12 cellular contexts compared by ENCODE assay signal in genomic region chr1:30977511-30977910, GRCh38.
DNase-seq lines count a peak whose midpoint lies in the region; ATAC-seq, FAIRE-seq and TF ChIP-seq lines count a peak whose summit lies in the region.
"Had no signal": no experiment of that assay in that cellular context is flagged by ENCODE, and none has a peak within 500 bp of the region (broad histone marks: within the 10 kb centered on the region; RNA-seq: fewer than 3 reads in every experiment).

No MANE protein-coding gene starts in this region.

- H3K27me3 ChIP-seq in BLaER1 treated with 17β-estradiol and CSF1 and Interleukin-3, amounts not matched to agents 10 nM and 100 nM, result no peaks in the 10 kb centered on the region
- H3K27me3 ChIP-seq in neural progenitor cell, result no peaks in the 10 kb centered on the region

- BruUV-seq in OCI-LY7 (replicated peaks; lab: Mats Ljungman, UMichigan), result no TSS peak

- CTCF ChIA-PET in OCI-LY7 (lab: Charles Lee; ENCODE audit: unreplicated experiment), result no interaction called here

- ATAC-seq in GM18511 (IDR thresholded peaks at IDR 0.05; ENCODE audit: unreplicated experiment), result no peak

- no peaks in the 10 kb centered on the region for H3K9me3 Mint-ChIP-seq in activated naive CD8-positive, alpha-beta T cell (ENCODE audit: low read depth)
- H3K9me3 Mint-ChIP-seq in neural progenitor cell, result no peaks in the 10 kb centered on the region

- H3K36me3 Mint-ChIP-seq in activated naive CD8-positive, alpha-beta T cell, result peaks cover 11% of the 10 kb centered on the region
- H3K36me3 Mint-ChIP-seq in neural progenitor cell, result peaks cover 40% of the 10 kb centered on the region

- POLR2A ChIA-PET in OCI-LY7 (lab: Charles Lee), result interaction anchor here (0.8 kb wide), 1 partner anchor 16 kb away, joined by 3 read pairs; no protein-coding TSS in a partner anchor

- H3K4me2 ChIP-seq in BLaER1 treated with 17β-estradiol and CSF1 and Interleukin-3, amounts not matched to agents 10 nM and 100 nM, result peak overlapping the region; percentile 21 to 85 (median 63)
- H3K4me2 ChIP-seq in neural progenitor cell, result no peak overlapping the region
- no peak overlapping the region for H3K4me2 ChIP-seq in OCI-LY7 (ENCODE audit: low read length)

- H3K4me1 Mint-ChIP-seq in activated naive CD8-positive, alpha-beta T cell (ENCODE audit: low read depth), result peaks cover 42% of the 10 kb centered on the region
- peaks cover 3% of the 10 kb centered on the region for H3K4me1 Mint-ChIP-seq in neural progenitor cell

- H3K79me2 ChIP-seq in neural progenitor cell (ENCODE audit: low read depth) (peaks cover 100% of the 10 kb centered on the region), OCI-LY7 (ENCODE audit: insufficient read depth, low read depth, low read length) (peaks cover 20% of the 10 kb centered on the region; the same call in 1 of the 2 replicates)

- TF ChIP-seq POLR2A in GM12891 (IDR thresholded peaks at IDR 0.05; ENCODE audit: low read depth, low read length), result no peak

- H4K20me1 ChIP-seq in BLaER1 treated with 17β-estradiol and CSF1 and Interleukin-3, amounts not matched to agents 10 nM and 100 nM, result peaks cover 26 to 98% (median 93%) of the 10 kb centered on the region in 11 experiments; a peak in 19 of 22 replicates
- H4K20me1 ChIP-seq in neural progenitor cell (ENCODE audit: low read depth) (peaks cover 97% of the 10 kb centered on the region), OCI-LY7 (ENCODE audit: insufficient read depth, low read length) (peaks cover 11% of the 10 kb centered on the region)

- H3K27me3 Mint-ChIP-seq in activated naive CD8-positive, alpha-beta T cell, result no peaks in the 10 kb centered on the region
- H3K27me3 Mint-ChIP-seq in neural progenitor cell (ENCODE audit: insufficient read depth, low read depth), result no peaks in the 10 kb centered on the region

- no peaks in the 10 kb centered on the region for H3K9me3 ChIP-seq in BLaER1 treated with 17β-estradiol and CSF1 and Interleukin-3, amounts not matched to agents 10 nM and 100 nM (replicated peaks in 1 of 11)
- H3K9me3 ChIP-seq in neural progenitor cell (ENCODE audit: low read depth) (no peaks in the 10 kb centered on the region), OCI-LY7 (ENCODE audit: low read length) (no peaks in the 10 kb centered on the region)

- H3K4me1 ChIP-seq in BLaER1 treated with 17β-estradiol and CSF1 and Interleukin-3, amounts not matched to agents 10 nM and 100 nM, result peaks cover 51 to 78% (median 56%) of the 10 kb centered on the region in 10 experiments
- H3K4me1 ChIP-seq in neural progenitor cell (peaks cover 3% of the 10 kb centered on the region), OCI-LY7 (ENCODE audit: insufficient read depth, low read length, poor library complexity, severe bottlenecking) (peaks cover 20% of the 10 kb centered on the region)

- H3K27ac ChIP-seq in BLaER1 treated with 17β-estradiol and CSF1 and Interleukin-3, amounts not matched to agents 10 nM and 100 nM, result peak overlapping the region in 9 of 11 experiments; percentile 0 to 81 (median 23); a peak in 12 of 22 replicates
- H3K27ac ChIP-seq in neural progenitor cell, result peak overlapping the region; percentile 8
- no peak overlapping the region for H3K27ac ChIP-seq in OCI-LY7 (ENCODE audit: low read depth, low read length, poor library complexity, severe bottlenecking)

- peaks cover 57 to 100% (median 92%) of the 10 kb centered on the region in 11 experiments for H3K36me3 ChIP-seq in BLaER1 treated with 17β-estradiol and CSF1 and Interleukin-3, amounts not matched to agents 10 nM and 100 nM
- H3K36me3 ChIP-seq in neural progenitor cell (peaks cover 20% of the 10 kb centered on the region), OCI-LY7 (ENCODE audit: insufficient read depth, low read length) (peaks cover 91% of the 10 kb centered on the region)

- no peak overlapping the region for H3K4me3 ChIP-seq in BLaER1 treated with 17β-estradiol and CSF1 and Interleukin-3, amounts not matched to agents 10 nM and 100 nM
- no peak overlapping the region for H3K4me3 ChIP-seq in neural progenitor cell
- no peak overlapping the region for H3K4me3 ChIP-seq in OCI-LY7 (ENCODE audit: low read depth, low read length, poor library complexity, severe bottlenecking)

- peak; percentile 9 for FAIRE-seq in GM12891 (lab: Jason Lieb, UNC)

- intact Hi-C loops in OCI-LY7 (cut with micrococcal nuclease; ENCODE audit: unreplicated experiment), result no loop called here

- no peak overlapping the region for H3K4me3 Mint-ChIP-seq in activated naive CD8-positive, alpha-beta T cell
- no peak overlapping the region for H3K4me3 Mint-ChIP-seq in neural progenitor cell

- H3K9ac ChIP-seq in BLaER1 treated with 17β-estradiol and CSF1 and Interleukin-3, amounts not matched to agents 10 nM and 100 nM, result no peak overlapping the region
- no peak overlapping the region for H3K9ac ChIP-seq in neural progenitor cell

- no peak for TF ChIP-seq CTCF in neural progenitor cell (IDR thresholded peaks at IDR 0.05)
- TF ChIP-seq CTCF in OCI-LY7 (conservative IDR thresholded peaks at IDR 0.05; ENCODE audit: low read length), result no peak

- no peaks in the 10 kb centered on the region for H3K9me2 ChIP-seq in OCI-LY7 (ENCODE audit: insufficient read depth, low read length)

- peaks cover 62% of the 10 kb centered on the region for H3F3A ChIP-seq in neural progenitor cell (ENCODE audit: low read depth)

- DNase-seq in GM12891 (ENCODE audit: insufficient read length, low spot score), result no peak
- DNase-seq in neural progenitor cell (ENCODE audit: low spot score), result no peak
- no peak for DNase-seq in OCI-LY7 (ENCODE audit: low spot score)
- DNase-seq in ureter (ENCODE audit: low spot score), result no peak
- DNase-seq: left ventricle myocardium superior, NCI-H2081, NCI-H524 treated with DMSO at 0.1 percent for 48 hours, SIG-M5, T-helper 9 cell had no signal

- peak overlapping the region; percentile 75 for H3K27ac Mint-ChIP-seq in activated naive CD8-positive, alpha-beta T cell
- no peak overlapping the region for H3K27ac Mint-ChIP-seq in neural progenitor cell

- H2AFZ ChIP-seq in neural progenitor cell (replicated peaks), result no peak overlapping the region
- H2AFZ ChIP-seq in OCI-LY7 (ENCODE audit: low read length), result no peak overlapping the region

TF ChIP-seq in GM12891, 5 proteins besides CTCF, POLR2A, EP300 and RAD21:
- TF ChIP-seq PAX5 (IDR thresholded peaks at IDR 0.05; ENCODE audit: insufficient read depth, low read length, severe bottlenecking) (no peak), SPI1 (IDR thresholded peaks at IDR 0.05; ENCODE audit: low read depth, low read length) (no peak), TAF1 (IDR thresholded peaks at IDR 0.05; ENCODE audit: low read depth, low read length) (no peak)

Comparison
In these comparisons a context has a peak if more than half of its experiments do, and no peak if none do; other contexts are left out.
1. H3K4me2 ChIP-seq: peak in BLaER1 treated with 17β-estradiol and CSF1 and Interleukin-3, amounts not matched to agents 10 nM and 100 nM (11 of 11); none in neural progenitor cell (single experiment) and OCI-LY7 (single experiment).